ENCODE assay signal across 21 cellular contexts in genomic region chr3:140821493-140821892, GRCh38.
"Had no signal": no experiment of that assay in that cellular context is flagged by ENCODE, and none has a peak within 500 bp of the region (broad histone marks: within the 10 kb centered on the region; RNA-seq: fewer than 3 reads in every experiment).

No MANE protein-coding gene starts in this region.

- H3K9me3 ChIP-seq: colonic mucosa, esophagus squamous epithelium, gastrocnemius medialis, heart left ventricle, left lung, lower lobe of right lung, mucosa of descending colon had no signal

- DNase-seq: cerebellar nuclear complex; colonic mucosa; cortex of kidney; effector CD8-positive, alpha-beta T cell; esophagus squamous epithelium; foreskin fibroblast; foreskin melanocyte; gastrocnemius medialis; heart left ventricle; hypothalamus; left cardiac atrium; left lung; left ventricle myocardium superior; lower lobe of right lung; mesenchymal stem cell; mucosa of descending colon had no signal

- H3K4me3 Mint-ChIP-seq: dendritic cell treated with granulocyte-macrophage colony-stimulating factor and Interleukin-4, amounts not matched to agents 40 ng/mL and 50 ng/mL, for 4 days; mesothelial cell of epicardium had no signal

- H2AFZ ChIP-seq: hepatocyte had no signal

- H3K36me3 ChIP-seq: colonic mucosa, esophagus squamous epithelium, gastrocnemius medialis, heart left ventricle, left lung, lower lobe of right lung had no signal

- H3K27me3 Mint-ChIP-seq: dendritic cell treated with granulocyte-macrophage colony-stimulating factor and Interleukin-4, amounts not matched to agents 40 ng/mL and 50 ng/mL, for 4 days had no signal

- ATAC-seq: esophagus mucosa, gastrocnemius medialis, heart left ventricle, left cardiac atrium, left lung, left ventricle myocardium superior, lower lobe of right lung, mucosa of descending colon had no signal

- H3K4me2 ChIP-seq: hepatocyte had no signal

- H3K27ac ChIP-seq: colonic mucosa, epithelial cell of prostate, esophagus squamous epithelium, gastrocnemius medialis, heart left ventricle, hepatocyte, left lung, lower lobe of right lung had no signal

- H3K36me3 Mint-ChIP-seq: mesothelial cell of epicardium had no signal

- H3K4me1 Mint-ChIP-seq: mesothelial cell of epicardium had no signal

- H3K9me3 Mint-ChIP-seq: dendritic cell treated with granulocyte-macrophage colony-stimulating factor and Interleukin-4, amounts not matched to agents 40 ng/mL and 50 ng/mL, for 4 days; mesothelial cell of epicardium had no signal

- H3K4me3 ChIP-seq: colonic mucosa, esophagus squamous epithelium, gastrocnemius medialis, heart left ventricle, hepatocyte, left lung, lower lobe of right lung, mucosa of descending colon had no signal

- H3K27ac Mint-ChIP-seq: dendritic cell treated with granulocyte-macrophage colony-stimulating factor and Interleukin-4, amounts not matched to agents 40 ng/mL and 50 ng/mL, for 4 days; mesothelial cell of epicardium had no signal

- H3K4me1 ChIP-seq: colonic mucosa, esophagus squamous epithelium, gastrocnemius medialis, heart left ventricle, left lung, lower lobe of right lung had no signal

- H3K79me2 ChIP-seq: hepatocyte had no signal

- H3K27me3 ChIP-seq: colonic mucosa, esophagus squamous epithelium, gastrocnemius medialis, hepatocyte, left lung had no signal
